In the genomic region with DNA sequence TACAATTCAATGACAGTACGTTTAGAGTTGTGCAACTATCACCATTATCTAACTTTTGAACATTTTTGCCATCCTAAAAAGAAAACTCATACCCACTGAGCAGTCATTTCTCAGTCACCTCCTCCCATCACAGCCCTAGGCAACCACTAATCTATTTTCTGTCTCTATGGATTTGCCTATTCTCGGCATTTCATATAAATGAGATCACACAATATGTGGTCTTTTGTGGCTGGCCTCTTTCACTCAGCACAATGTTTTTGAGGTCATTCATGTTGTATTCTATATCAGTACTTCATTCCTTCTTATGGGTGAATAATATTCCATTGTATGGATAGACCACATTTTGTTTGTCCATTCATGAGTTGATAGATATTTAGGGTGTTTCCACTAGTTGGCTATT, we compare ENCODE assay signal across 24 cellular contexts.
"Had no signal": no experiment of that assay in that cellular context is flagged by ENCODE, and none has a peak within 500 bp of the region (broad histone marks: within the 10 kb centered on the region; RNA-seq: fewer than 3 reads in every experiment).

No MANE protein-coding gene starts in this region.

- H3K27ac ChIP-seq: esophagus squamous epithelium, gastrocnemius medialis, neutrophil, parathyroid adenoma, right lobe of liver, thoracic aorta, tibial nerve, upper lobe of right lung, uterus had no signal

- ATAC-seq: effector memory CD8-positive, alpha-beta T cell; gastrocnemius medialis; mucosa of descending colon; natural killer cell treated with Interleukin-12 subunit alpha and Interleukin-12 subunit beta and Interleukin-15 and Interleukin-18, amount 100 ng/mL, for 72 hours; right lobe of liver; stimulated activated naive B cell treated with anti-CD40 and anti-IgM and Interleukin-4, amounts not matched to agents 10 μg/mL and 1 μg/mL and 100 μg/mL, for 72 hours; upper lobe of right lung had no signal

- H3K9me3 ChIP-seq: esophagus squamous epithelium, gastrocnemius medialis, mucosa of descending colon, neutrophil, right lobe of liver, thoracic aorta, tibial nerve, upper lobe of right lung, uterus had no signal

- DNase-seq: cortex of kidney; effector memory CD8-positive, alpha-beta T cell; erythroblast; esophagus squamous epithelium; gastrocnemius medialis; head of caudate nucleus; mesenchymal stem cell; mucosa of descending colon; naive B cell; right lobe of liver; small intestine; stimulated activated CD4-positive, alpha-beta T cell treated with anti-CD3 and anti-CD28 coated beads, Interleukin-15, amount 100 ng/mL, for 24 hours; stimulated activated CD4-positive, alpha-beta T cell treated with anti-CD3 and anti-CD28 coated beads, Interleukin-2, amount 100 ng/mL, for 48 hours; stimulated activated naive B cell treated with anti-CD40 and anti-IgM and Interleukin-4, amounts not matched to agents 10 μg/mL and 1 μg/mL and 100 μg/mL, for 72 hours; upper lobe of right lung; uterus had no signal

- H3K4me1 ChIP-seq: esophagus squamous epithelium, gastrocnemius medialis, parathyroid adenoma, right lobe of liver, tibial nerve, upper lobe of right lung, uterus had no signal

- H3K4me3 ChIP-seq: esophagus squamous epithelium, gastrocnemius medialis, lung, mucosa of descending colon, right lobe of liver, thoracic aorta, tibial nerve, upper lobe of right lung, uterus had no signal

- H3K27me3 ChIP-seq: esophagus squamous epithelium, gastrocnemius medialis, neutrophil, right lobe of liver, tibial nerve, upper lobe of right lung, uterus had no signal

- FAIRE-seq: endometrium, keratinocyte, small intestine had no signal

- H3K36me3 ChIP-seq: esophagus squamous epithelium, gastrocnemius medialis, neutrophil, right lobe of liver, thoracic aorta, tibial nerve, upper lobe of right lung, uterus had no signal
